Comparison of ENCODE assay signal across 27 cellular contexts in genomic region chr11:133618500-133618899, GRCh38.
"Had no signal": no experiment of that assay in that cellular context is flagged by ENCODE, and none has a peak within 500 bp of the region (broad histone marks: within the 10 kb centered on the region; RNA-seq: fewer than 3 reads in every experiment).

No MANE protein-coding gene starts in this region.

- H3K27ac ChIP-seq: esophagus squamous epithelium, heart right ventricle, neutrophil, ovary, skin epidermis, testis, transverse colon had no signal

- H3K4me3 ChIP-seq: esophagus squamous epithelium, heart right ventricle, ovary, skin epidermis, testis, transverse colon had no signal

- H3K36me3 ChIP-seq: esophagus squamous epithelium, heart right ventricle, neutrophil, ovary, transverse colon had no signal

- H3K9me3 ChIP-seq: esophagus squamous epithelium, neutrophil, ovary, testis had no signal

- DNase-seq: activated CD4-positive, alpha-beta memory T cell treated with anti-CD3 and anti-CD28 coated beads, Interleukin-2, amount 10 ng/mL, durations not matched to agents 7 days and 5 days; activated CD4-positive, alpha-beta T cell treated with anti-CD3 and anti-CD28 coated beads for 1 hour; activated CD4-positive, alpha-beta T cell treated with anti-CD3 and anti-CD28 coated beads, Interleukin-2, amount 10 ng/mL, durations not matched to agents 7 days and 5 days; activated CD8-positive, alpha-beta memory T cell treated with anti-CD3 and anti-CD28 coated beads, Interleukin-2, amount 50 U/mL, for 48 hours; activated gamma-delta T cell treated with Interleukin-2 at 50 U/mL for 16 hours; activated naive CD8-positive, alpha-beta T cell treated with anti-CD3 and anti-CD28 coated beads, Interleukin-2, amount 50 U/mL, for 24 hours; activated T-cell treated with anti-CD3 and anti-CD28 coated beads, Interleukin-2, amount 50 U/mL, for 4 hours; amygdala; esophagus squamous epithelium; foreskin melanocyte; heart right ventricle; islet precursor cell; left ventricle myocardium superior; naive B cell; nephron progenitor cell; ovary; stimulated activated CD4-positive, alpha-beta T cell treated with anti-CD3 and anti-CD28 coated beads, Interleukin-12 subunit alpha, Interleukin-12 subunit beta, amount 100 ng/mL, for 4 hours; stimulated activated CD4-positive, alpha-beta T cell treated with anti-CD3 and anti-CD28 coated beads, Interleukin-4, amount 100 ng/mL, for 1 hour; stimulated activated naive CD8-positive, alpha-beta T cell treated with anti-CD3 and anti-CD28 coated beads, Interleukin-15, Interleukin-2, amounts not matched to agents 100 U/mL and 50 U/mL, for 24 hours; testis; transverse colon had no signal

- FAIRE-seq: bronchial epithelial cell, urothelium cell line had no signal

- H3K27me3 ChIP-seq: esophagus squamous epithelium, neutrophil, ovary, testis, transverse colon had no signal

- ATAC-seq: activated naive CD8-positive, alpha-beta T cell treated with anti-CD3 and anti-CD28 coated beads, Interleukin-2, amount 50 U/mL, for 24 hours; activated T-cell treated with anti-CD3 and anti-CD28 coated beads, Interleukin-2, amount 50 U/mL, for 4 hours; activated T-helper 17 cell treated with anti-CD3 and anti-CD28 coated beads, Interleukin-2, amount 50 U/mL, for 72 hours; heart right ventricle; left ventricle myocardium superior; sciatic nerve; stimulated activated naive CD8-positive, alpha-beta T cell treated with anti-CD3 and anti-CD28 coated beads, Interleukin-15, Interleukin-2, amounts not matched to agents 100 U/mL and 50 U/mL, for 24 hours had no signal

- H3K4me1 ChIP-seq: esophagus squamous epithelium, heart right ventricle, testis, transverse colon had no signal
